8 cellular contexts compared by ENCODE assay signal in the genomic region with DNA sequence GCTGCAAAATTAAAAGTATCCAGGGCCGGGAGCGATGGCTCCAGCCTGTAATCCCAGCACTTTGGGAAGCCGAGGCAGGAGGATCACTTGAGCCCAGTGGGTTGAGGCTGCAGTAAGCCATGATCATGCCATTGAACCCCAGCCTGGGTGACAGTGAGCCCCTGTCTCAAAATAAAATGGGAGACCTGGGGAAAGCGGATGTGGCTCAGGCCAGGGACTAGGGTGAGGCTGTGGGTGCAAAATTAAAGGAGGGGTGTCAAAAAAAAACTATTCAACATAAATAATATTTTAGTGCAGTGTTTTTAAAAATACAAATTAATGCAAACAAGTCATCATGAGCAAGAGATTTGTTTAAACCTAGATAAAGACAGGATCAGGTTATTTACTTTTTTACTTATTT.
DNase-seq lines count a peak whose midpoint lies in the region; ATAC-seq and TF ChIP-seq lines count a peak whose summit lies in the region.
"Had no signal": no experiment of that assay in that cellular context is flagged by ENCODE, and none has a peak within 500 bp of the region (broad histone marks: within the 10 kb centered on the region; RNA-seq: fewer than 3 reads in every experiment).

No MANE protein-coding gene starts in this region.

- no peak overlapping the region for H3K27ac Mint-ChIP-seq in stimulated activated effector memory CD8-positive, alpha-beta T cell treated with anti-CD3 and anti-CD28 coated beads, Interleukin-12 subunit alpha, Interleukin-12 subunit beta, amount 100 ng/mL, for 72 hours

- H3K4me1 ChIP-seq in HUES48 (ENCODE audit: control insufficient read depth, insufficient read depth, low read length) (peaks cover 10% of the 10 kb centered on the region), adipocyte (ENCODE audit: control insufficient read depth, insufficient read depth, low read length) (peaks cover 28% of the 10 kb centered on the region), right lobe of liver (peaks cover 0 to 23% (median 3%) of the 10 kb centered on the region in 4 donors)

- H3K4me1 Mint-ChIP-seq in stimulated activated effector memory CD8-positive, alpha-beta T cell treated with anti-CD3 and anti-CD28 coated beads, Interleukin-12 subunit alpha, Interleukin-12 subunit beta, amount 100 ng/mL, for 72 hours: peaks cover 41% of the 10 kb centered on the region

- H3K9me3 ChIP-seq in HUES48 (ENCODE audit: control insufficient read depth, insufficient read depth, low read length) (no peaks in the 10 kb centered on the region), adipocyte (ENCODE audit: control insufficient read depth, low read length) (no peaks in the 10 kb centered on the region), right lobe of liver (no peaks in the 10 kb centered on the region)

- TF ChIP-seq POLR2A in right lobe of liver (IDR thresholded peaks at IDR 0.05): no peak

- H3K27me3 ChIP-seq in HUES48 (ENCODE audit: control insufficient read depth, insufficient read depth, low read length): peaks cover 8% of the 10 kb centered on the region
- no peaks in the 10 kb centered on the region for H3K27me3 ChIP-seq in adipocyte (replicated peaks; ENCODE audit: control insufficient read depth, insufficient read depth, low read length)
- no peaks in the 10 kb centered on the region for H3K27me3 ChIP-seq in right lobe of liver

- DNase-seq in adipocyte (ENCODE audit: low read depth): no peak
- DNase-seq in right lobe of liver: no peak
- DNase-seq in stimulated activated effector memory CD8-positive, alpha-beta T cell treated with anti-CD3 and anti-CD28 coated beads, Interleukin-12 subunit alpha, Interleukin-12 subunit beta, amount 100 ng/mL, for 72 hours (ENCODE audit: low spot score in 2 of 2): no peak
- DNase-seq in NCI-H128 (lab: John Stamatoyannopoulos, UW; ENCODE audit: unreplicated experiment): no peak

- no peak overlapping the region for H3K9ac ChIP-seq in HUES48 (ENCODE audit: low read depth, low read length)
- peak overlapping the region; percentile 73 for H3K9ac ChIP-seq in adipocyte (ENCODE audit: low read length)
- H3K9ac ChIP-seq: KMS-11 had no signal

- no peaks in the 10 kb centered on the region for H3K36me3 Mint-ChIP-seq in stimulated activated effector memory CD8-positive, alpha-beta T cell treated with anti-CD3 and anti-CD28 coated beads, Interleukin-12 subunit alpha, Interleukin-12 subunit beta, amount 100 ng/mL, for 72 hours

- H3K27ac ChIP-seq in HUES48 (ENCODE audit: low read depth, low read length) (no peak overlapping the region), right lobe of liver (peak overlapping the region; percentile 83 to 89 (median 89))
- H3K27ac ChIP-seq: KMS-11 had no signal

- H3K4me3 ChIP-seq in HUES48 (ENCODE audit: low read depth, low read length) (peak overlapping the region; percentile 49), adipocyte (ENCODE audit: low read length) (peak overlapping the region; percentile 67), right lobe of liver (peak overlapping the region; percentile 47 to 72 (median 58))

- TF ChIP-seq CTCF in right lobe of liver (IDR thresholded peaks at IDR 0.05): no peak

- peak overlapping the region; percentile 70 for H3K4me3 Mint-ChIP-seq in stimulated activated effector memory CD8-positive, alpha-beta T cell treated with anti-CD3 and anti-CD28 coated beads, Interleukin-12 subunit alpha, Interleukin-12 subunit beta, amount 100 ng/mL, for 72 hours

- 51% methylated on average over 3 of the region's 4 CpGs for WGBS in right lobe of liver (ENCODE audit: insufficient coverage, low coverage, low lambda C conversion rate, missing lambda C conversion rate)

- intact Hi-C loops in right lobe of liver (cut with DNase I): no loop called here

- H3K36me3 ChIP-seq in HUES48 (ENCODE audit: control insufficient read depth, insufficient read depth, low read length) (no peaks in the 10 kb centered on the region), adipocyte (ENCODE audit: control insufficient read depth, insufficient read depth, low read length, severe bottlenecking) (no peaks in the 10 kb centered on the region), right lobe of liver (no peaks in the 10 kb centered on the region)

- no peaks in the 10 kb centered on the region for H3K9me3 Mint-ChIP-seq in stimulated activated effector memory CD8-positive, alpha-beta T cell treated with anti-CD3 and anti-CD28 coated beads, Interleukin-12 subunit alpha, Interleukin-12 subunit beta, amount 100 ng/mL, for 72 hours

- ATAC-seq in right lobe of liver (no peak), HG02870 (IDR thresholded peaks at IDR 0.05; ENCODE audit: unreplicated experiment) (no peak), GM21390 (IDR thresholded peaks at IDR 0.05; ENCODE audit: unreplicated experiment) (no peak)
- no peak for ATAC-seq in stimulated activated effector memory CD8-positive, alpha-beta T cell treated with anti-CD3 and anti-CD28 coated beads, Interleukin-12 subunit alpha, Interleukin-12 subunit beta, amount 100 ng/mL, for 72 hours
